Comparison of ENCODE assay signal across 12 cellular contexts in genomic region chr7:36048902-36049240, GRCh38.
DNase-seq lines count a peak whose midpoint lies in the region; TF ChIP-seq lines count a peak whose summit lies in the region.
"Had no signal": no experiment of that assay in that cellular context is flagged by ENCODE, and none has a peak within 500 bp of the region (broad histone marks: within the 10 kb centered on the region; RNA-seq: fewer than 3 reads in every experiment).

No MANE protein-coding gene starts in this region.

- H3K27ac ChIP-seq in C4-2B (peak overlapping the region; percentile 26; the same call in 1 of the 2 replicates), brain microvascular endothelial cell (peak overlapping the region; percentile 59), neutrophil (peak overlapping the region; percentile 42)
- H3K27ac ChIP-seq: SJCRH30 had no signal

- H3K27me3 ChIP-seq in brain microvascular endothelial cell (replicated peaks) (no peaks in the 10 kb centered on the region), neutrophil (no peaks in the 10 kb centered on the region)

- peak; percentile 11 for DNase-seq in HT1080 (ENCODE audit: low read depth)
- no peak for DNase-seq in brain microvascular endothelial cell
- DNase-seq in AG08395 (ENCODE audit: low spot score), result no peak
- no peak for DNase-seq in activated gamma-delta T cell treated with Interleukin-2 at 50 U/mL for 16 hours
- no peak for DNase-seq in activated effector memory CD4-positive, alpha-beta T cell treated with Interleukin-2 at 50 U/mL for 16 hours
- no peak for DNase-seq in DMS79 treated with DMSO at 0.1 percent for 48 hours (lab: John Stamatoyannopoulos, UW)
- DNase-seq: activated gamma-delta T cell, MM.1S, nucleus accumbens, SJCRH30 had no signal

- in situ Hi-C loops in brain microvascular endothelial cell (cut with HindIII; ENCODE audit: low pct_ligation_motif_present, low sequenced_read_pairs), result no loop called here

- H3K9me3 ChIP-seq in neutrophil, result no peaks in the 10 kb centered on the region
- H3K9me3 ChIP-seq: SJCRH30 had no signal

- H3K36me3 ChIP-seq in brain microvascular endothelial cell (replicated peaks), result no peaks in the 10 kb centered on the region
- H3K36me3 ChIP-seq in neutrophil, result no peaks in the 10 kb centered on the region
- H3K36me3 ChIP-seq: SJCRH30 had no signal

- peaks cover 9 to 22% of the 10 kb centered on the region in 2 experiments for H3K4me1 ChIP-seq in neutrophil (ENCODE audit: control insufficient read depth in 1 of 2, insufficient read depth in 1 of 2, low read depth in 1 of 2, low read length in 1 of 2)
- H3K4me1 ChIP-seq: SJCRH30 had no signal

- no peak overlapping the region for H3K4me3 ChIP-seq in brain microvascular endothelial cell (ENCODE audit: low read depth, low read length)
- H3K4me3 ChIP-seq in neutrophil (ENCODE audit: low read depth in 1 of 2, low read length in 1 of 2), result no peak overlapping the region
- H3K4me3 ChIP-seq: SJCRH30 had no signal

- TF ChIP-seq CTCF in C4-2B (conservative IDR thresholded peaks at IDR 0.05) (no peak), brain microvascular endothelial cell (IDR thresholded peaks at IDR 0.05; ENCODE audit: low read depth, low read length, missing control alignments) (no peak), neutrophil (IDR thresholded peaks at IDR 0.05) (no peak)
